ENCODE assay signal across 1 cellular context in the genomic region with DNA sequence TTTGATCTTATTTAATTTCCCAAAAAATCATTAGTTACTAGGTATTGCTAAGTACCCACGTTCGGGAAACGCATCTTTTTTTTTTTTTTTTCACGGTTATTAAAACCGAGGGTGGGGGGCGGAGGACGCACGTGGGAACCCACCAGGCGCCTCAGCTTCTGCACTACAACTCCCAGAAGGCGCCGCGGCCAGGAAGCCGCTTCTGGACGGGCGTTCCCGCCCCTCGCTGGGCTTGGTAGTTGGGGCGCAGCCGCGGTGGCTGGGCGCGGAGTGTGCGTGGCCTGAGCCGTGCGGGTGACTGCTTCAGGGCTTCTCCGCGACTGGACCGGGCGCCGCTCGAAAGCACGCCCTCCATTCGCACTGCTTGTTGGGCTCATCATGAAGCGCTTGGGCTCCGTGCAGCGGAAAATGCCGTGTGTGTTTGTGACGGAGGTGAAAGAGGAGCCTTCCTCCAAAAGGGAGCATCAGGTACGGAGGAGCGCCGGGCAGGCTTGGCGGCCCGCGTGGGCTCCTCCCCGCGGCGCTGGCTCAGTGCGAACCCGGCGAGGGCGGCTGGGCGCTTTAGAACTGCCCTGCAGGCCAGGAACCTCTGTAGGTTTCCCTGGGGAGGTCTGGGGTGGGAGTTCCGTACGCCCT.
A peak's percentile ranks its signal among the peaks of the same experiment; 100 is the strongest.
TF ChIP-seq lines count a peak whose summit lies in the region.

No MANE protein-coding gene starts in this region.

TF ChIP-seq in HepG2, 621 proteins besides CTCF, POLR2A, EP300 and RAD21 (continued from another document and continues in another):
- TF ChIP-seq, protein P1, sequence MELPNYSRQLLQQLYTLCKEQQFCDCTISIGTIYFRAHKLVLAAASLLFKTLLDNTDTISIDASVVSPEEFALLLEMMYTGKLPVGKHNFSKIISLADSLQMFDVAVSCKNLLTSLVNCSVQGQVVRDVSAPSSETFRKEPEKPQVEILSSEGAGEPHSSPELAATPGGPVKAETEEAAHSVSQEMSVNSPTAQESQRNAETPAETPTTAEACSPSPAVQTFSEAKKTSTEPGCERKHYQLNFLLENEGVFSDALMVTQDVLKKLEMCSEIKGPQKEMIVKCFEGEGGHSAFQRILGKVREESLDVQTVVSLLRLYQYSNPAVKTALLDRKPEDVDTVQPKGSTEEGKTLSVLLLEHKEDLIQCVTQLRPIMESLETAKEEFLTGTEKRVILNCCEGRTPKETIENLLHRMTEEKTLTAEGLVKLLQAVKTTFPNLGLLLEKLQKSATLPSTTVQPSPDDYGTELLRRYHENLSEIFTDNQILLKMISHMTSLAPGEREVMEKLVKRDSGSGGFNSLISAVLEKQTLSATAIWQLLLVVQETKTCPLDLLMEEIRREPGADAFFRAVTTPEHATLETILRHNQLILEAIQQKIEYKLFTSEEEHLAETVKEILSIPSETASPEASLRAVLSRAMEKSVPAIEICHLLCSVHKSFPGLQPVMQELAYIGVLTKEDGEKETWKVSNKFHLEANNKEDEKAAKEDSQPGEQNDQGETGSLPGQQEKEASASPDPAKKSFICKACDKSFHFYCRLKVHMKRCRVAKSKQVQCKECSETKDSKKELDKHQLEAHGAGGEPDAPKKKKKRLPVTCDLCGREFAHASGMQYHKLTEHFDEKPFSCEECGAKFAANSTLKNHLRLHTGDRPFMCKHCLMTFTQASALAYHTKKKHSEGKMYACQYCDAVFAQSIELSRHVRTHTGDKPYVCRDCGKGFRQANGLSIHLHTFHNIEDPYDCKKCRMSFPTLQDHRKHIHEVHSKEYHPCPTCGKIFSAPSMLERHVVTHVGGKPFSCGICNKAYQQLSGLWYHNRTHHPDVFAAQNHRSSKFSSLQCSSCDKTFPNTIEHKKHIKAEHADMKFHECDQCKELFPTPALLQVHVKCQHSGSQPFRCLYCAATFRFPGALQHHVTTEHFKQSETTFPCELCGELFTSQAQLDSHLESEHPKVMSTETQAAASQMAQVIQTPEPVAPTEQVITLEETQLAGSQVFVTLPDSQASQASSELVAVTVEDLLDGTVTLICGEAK (IDR thresholded peaks at IDR 0.05), result no peak
- TF ChIP-seq, protein P1 (CRISPR knock-in tag; IDR thresholded peaks at IDR 0.05), result peak; percentile 87; the same call in 1 of the 2 replicates
- TF ChIP-seq NAIF1 (CRISPR knock-in tag; IDR thresholded peaks at IDR 0.05; ENCODE audit: borderline replicate concordance) (0 out of 2 replicates have a peak, but pooled peaks have one; percentile 55), BHLHE40 (IDR thresholded peaks at IDR 0.05; ENCODE audit: low read length) (peak; percentile 40; the same call in 1 of the 2 replicates), CREB1 (IDR thresholded peaks at IDR 0.05) (no peak), CREB1 (CRISPR knock-in tag; IDR thresholded peaks at IDR 0.05) (0 out of 2 replicates have a peak, but pooled peaks have one; percentile 33), EEA1 (CRISPR knock-in tag; IDR thresholded peaks at IDR 0.05; ENCODE audit: borderline replicate concordance) (no peak; the same call in 1 of the 2 replicates), NR2F1 (CRISPR knock-in tag; IDR thresholded peaks at IDR 0.05) (no peak), TEAD2 (CRISPR knock-in tag; IDR thresholded peaks at IDR 0.05) (no peak), TSC22D2 (CRISPR knock-in tag; IDR thresholded peaks at IDR 0.05; ENCODE audit: borderline replicate concordance) (no peak), KDM5A (IDR thresholded peaks at IDR 0.05; ENCODE audit: borderline replicate concordance, low read length) (no peak), TOE1 (CRISPR knock-in tag; IDR thresholded peaks at IDR 0.05) (no peak), TOPORS (CRISPR knock-in tag; IDR thresholded peaks at IDR 0.05) (no peak), GATA4 (IDR thresholded peaks at IDR 0.05; ENCODE audit: borderline replicate concordance, low read depth) (peak; percentile 38; the same call in 1 of the 2 replicates), GPN1 (CRISPR knock-in tag; IDR thresholded peaks at IDR 0.05; ENCODE audit: borderline replicate concordance) (no peak), AGO1 (IDR thresholded peaks at IDR 0.05; ENCODE audit: low read depth, low read length, poor library complexity, severe bottlenecking) (peak; percentile 61), ZBTB3 (CRISPR knock-in tag; IDR thresholded peaks at IDR 0.05; ENCODE audit: borderline replicate concordance, low read depth) (no peak), HOXA3 (CRISPR knock-in tag; IDR thresholded peaks at IDR 0.05) (peak; percentile 52; the same call in 1 of the 2 replicates), ZNF143 (CRISPR knock-in tag; IDR thresholded peaks at IDR 0.05) (peak; percentile 94), RORA (CRISPR knock-in tag; IDR thresholded peaks at IDR 0.05) (no peak)
- TF ChIP-seq, protein P2, sequence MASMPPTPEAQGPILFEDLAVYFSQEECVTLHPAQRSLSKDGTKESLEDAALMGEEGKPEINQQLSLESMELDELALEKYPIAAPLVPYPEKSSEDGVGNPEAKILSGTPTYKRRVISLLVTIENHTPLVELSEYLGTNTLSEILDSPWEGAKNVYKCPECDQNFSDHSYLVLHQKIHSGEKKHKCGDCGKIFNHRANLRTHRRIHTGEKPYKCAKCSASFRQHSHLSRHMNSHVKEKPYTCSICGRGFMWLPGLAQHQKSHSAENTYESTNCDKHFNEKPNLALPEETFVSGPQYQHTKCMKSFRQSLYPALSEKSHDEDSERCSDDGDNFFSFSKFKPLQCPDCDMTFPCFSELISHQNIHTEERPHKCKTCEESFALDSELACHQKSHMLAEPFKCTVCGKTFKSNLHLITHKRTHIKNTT (CRISPR knock-in tag; IDR thresholded peaks at IDR 0.05), result no peak
- TF ChIP-seq, protein P3, sequence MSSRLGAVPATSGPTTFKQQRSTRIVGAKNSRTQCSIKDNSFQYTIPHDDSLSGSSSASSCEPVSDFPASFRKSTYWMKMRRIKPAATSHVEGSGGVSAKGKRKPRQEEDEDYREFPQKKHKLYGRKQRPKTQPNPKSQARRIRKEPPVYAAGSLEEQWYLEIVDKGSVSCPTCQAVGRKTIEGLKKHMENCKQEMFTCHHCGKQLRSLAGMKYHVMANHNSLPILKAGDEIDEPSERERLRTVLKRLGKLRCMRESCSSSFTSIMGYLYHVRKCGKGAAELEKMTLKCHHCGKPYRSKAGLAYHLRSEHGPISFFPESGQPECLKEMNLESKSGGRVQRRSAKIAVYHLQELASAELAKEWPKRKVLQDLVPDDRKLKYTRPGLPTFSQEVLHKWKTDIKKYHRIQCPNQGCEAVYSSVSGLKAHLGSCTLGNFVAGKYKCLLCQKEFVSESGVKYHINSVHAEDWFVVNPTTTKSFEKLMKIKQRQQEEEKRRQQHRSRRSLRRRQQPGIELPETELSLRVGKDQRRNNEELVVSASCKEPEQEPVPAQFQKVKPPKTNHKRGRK (CRISPR knock-in tag; IDR thresholded peaks at IDR 0.05), result no peak
- TF ChIP-seq, protein P4, sequence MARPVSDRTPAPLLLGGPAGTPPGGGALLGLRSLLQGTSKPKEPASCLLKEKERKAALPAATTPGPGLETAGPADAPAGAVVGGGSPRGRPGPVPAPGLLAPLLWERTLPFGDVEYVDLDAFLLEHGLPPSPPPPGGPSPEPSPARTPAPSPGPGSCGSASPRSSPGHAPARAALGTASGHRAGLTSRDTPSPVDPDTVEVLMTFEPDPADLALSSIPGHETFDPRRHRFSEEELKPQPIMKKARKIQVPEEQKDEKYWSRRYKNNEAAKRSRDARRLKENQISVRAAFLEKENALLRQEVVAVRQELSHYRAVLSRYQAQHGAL (CRISPR knock-in tag; IDR thresholded peaks at IDR 0.05; ENCODE audit: not compliant biosample characterization), result no peak
- TF ChIP-seq, protein P5, sequence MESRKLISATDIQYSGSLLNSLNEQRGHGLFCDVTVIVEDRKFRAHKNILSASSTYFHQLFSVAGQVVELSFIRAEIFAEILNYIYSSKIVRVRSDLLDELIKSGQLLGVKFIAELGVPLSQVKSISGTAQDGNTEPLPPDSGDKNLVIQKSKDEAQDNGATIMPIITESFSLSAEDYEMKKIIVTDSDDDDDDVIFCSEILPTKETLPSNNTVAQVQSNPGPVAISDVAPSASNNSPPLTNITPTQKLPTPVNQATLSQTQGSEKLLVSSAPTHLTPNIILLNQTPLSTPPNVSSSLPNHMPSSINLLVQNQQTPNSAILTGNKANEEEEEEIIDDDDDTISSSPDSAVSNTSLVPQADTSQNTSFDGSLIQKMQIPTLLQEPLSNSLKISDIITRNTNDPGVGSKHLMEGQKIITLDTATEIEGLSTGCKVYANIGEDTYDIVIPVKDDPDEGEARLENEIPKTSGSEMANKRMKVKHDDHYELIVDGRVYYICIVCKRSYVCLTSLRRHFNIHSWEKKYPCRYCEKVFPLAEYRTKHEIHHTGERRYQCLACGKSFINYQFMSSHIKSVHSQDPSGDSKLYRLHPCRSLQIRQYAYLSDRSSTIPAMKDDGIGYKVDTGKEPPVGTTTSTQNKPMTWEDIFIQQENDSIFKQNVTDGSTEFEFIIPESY (CRISPR knock-in tag; IDR thresholded peaks at IDR 0.05), result no peak
- TF ChIP-seq, protein P6, sequence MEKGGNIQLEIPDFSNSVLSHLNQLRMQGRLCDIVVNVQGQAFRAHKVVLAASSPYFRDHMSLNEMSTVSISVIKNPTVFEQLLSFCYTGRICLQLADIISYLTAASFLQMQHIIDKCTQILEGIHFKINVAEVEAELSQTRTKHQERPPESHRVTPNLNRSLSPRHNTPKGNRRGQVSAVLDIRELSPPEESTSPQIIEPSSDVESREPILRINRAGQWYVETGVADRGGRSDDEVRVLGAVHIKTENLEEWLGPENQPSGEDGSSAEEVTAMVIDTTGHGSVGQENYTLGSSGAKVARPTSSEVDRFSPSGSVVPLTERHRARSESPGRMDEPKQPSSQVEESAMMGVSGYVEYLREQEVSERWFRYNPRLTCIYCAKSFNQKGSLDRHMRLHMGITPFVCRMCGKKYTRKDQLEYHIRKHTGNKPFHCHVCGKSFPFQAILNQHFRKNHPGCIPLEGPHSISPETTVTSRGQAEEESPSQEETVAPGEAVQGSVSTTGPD (CRISPR knock-in tag; IDR thresholded peaks at IDR 0.05), result no peak
- TF ChIP-seq, protein P7, sequence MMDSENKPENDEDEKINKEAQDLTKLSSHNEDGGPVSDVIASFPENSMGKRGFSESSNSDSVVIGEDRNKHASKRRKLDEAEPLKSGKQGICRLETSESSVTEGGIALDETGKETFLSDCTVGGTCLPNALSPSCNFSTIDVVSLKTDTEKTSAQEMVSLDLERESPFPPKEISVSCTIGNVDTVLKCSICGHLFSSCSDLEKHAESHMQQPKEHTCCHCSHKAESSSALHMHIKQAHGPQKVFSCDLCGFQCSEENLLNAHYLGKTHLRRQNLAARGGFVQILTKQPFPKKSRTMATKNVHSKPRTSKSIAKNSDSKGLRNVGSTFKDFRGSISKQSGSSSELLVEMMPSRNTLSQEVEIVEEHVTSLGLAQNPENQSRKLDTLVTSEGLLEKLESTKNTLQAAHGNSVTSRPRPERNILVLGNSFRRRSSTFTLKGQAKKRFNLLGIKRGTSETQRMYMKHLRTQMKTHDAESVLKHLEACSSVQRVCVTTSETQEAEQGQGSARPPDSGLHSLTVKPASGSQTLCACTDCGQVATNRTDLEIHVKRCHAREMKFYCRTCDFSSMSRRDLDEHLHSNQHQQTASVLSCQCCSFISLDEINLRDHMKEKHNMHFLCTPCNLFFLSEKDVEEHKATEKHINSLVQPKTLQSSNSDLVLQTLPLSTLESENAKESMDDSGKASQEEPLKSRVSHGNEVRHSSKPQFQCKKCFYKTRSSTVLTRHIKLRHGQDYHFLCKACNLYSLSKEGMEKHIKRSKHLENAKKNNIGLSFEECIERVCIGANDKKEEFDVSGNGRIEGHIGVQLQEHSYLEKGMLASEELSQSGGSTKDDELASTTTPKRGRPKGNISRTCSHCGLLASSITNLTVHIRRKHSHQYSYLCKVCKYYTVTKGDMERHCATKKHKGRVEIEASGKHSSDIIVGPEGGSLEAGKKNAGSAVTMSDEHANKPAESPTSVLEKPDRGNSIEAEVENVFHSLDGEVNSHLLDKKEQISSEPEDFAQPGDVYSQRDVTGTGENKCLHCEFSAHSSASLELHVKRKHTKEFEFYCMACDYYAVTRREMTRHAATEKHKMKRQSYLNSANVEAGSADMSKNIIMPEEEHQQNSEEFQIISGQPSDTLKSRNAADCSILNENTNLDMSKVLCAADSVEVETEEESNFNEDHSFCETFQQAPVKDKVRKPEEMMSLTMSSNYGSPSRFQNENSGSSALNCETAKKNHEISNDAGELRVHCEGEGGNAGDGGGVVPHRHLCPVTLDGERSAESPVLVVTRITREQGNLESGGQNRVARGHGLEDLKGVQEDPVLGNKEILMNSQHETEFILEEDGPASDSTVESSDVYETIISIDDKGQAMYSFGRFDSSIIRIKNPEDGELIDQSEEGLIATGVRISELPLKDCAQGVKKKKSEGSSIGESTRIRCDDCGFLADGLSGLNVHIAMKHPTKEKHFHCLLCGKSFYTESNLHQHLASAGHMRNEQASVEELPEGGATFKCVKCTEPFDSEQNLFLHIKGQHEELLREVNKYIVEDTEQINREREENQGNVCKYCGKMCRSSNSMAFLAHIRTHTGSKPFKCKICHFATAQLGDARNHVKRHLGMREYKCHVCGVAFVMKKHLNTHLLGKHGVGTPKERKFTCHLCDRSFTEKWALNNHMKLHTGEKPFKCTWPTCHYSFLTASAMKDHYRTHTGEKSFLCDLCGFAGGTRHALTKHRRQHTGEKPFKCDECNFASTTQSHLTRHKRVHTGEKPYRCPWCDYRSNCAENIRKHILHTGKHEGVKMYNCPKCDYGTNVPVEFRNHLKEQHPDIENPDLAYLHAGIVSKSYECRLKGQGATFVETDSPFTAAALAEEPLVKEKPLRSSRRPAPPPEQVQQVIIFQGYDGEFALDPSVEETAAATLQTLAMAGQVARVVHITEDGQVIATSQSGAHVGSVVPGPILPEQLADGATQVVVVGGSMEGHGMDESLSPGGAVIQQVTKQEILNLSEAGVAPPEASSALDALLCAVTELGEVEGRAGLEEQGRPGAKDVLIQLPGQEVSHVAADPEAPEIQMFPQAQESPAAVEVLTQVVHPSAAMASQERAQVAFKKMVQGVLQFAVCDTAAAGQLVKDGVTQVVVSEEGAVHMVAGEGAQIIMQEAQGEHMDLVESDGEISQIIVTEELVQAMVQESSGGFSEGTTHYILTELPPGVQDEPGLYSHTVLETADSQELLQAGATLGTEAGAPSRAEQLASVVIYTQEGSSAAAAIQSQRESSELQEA (CRISPR knock-in tag; IDR thresholded peaks at IDR 0.05; ENCODE audit: not compliant biosample characterization), result no peak
